In genomic region chr2:105790467-105791118, GRCh38 we compare ENCODE assay signal across 8 cellular contexts. TPM values are rescaled to one million over a fixed set of nuclear protein-coding genes. Genes with fewer than 3 reads are reported as not detected.
DNase-seq lines count a peak whose midpoint lies in the region; ATAC-seq and TF ChIP-seq lines count a peak whose summit lies in the region.

No MANE protein-coding gene starts in this region.

- peak overlapping the region; percentile 67 for H3K4me3 Mint-ChIP-seq in activated T-cell treated with anti-CD3 and anti-CD28 coated beads, Interleukin-2, amount 50 U/mL, for 24 hours
- peak overlapping the region; percentile 67 to 91 (median 80) for H3K4me3 Mint-ChIP-seq in IgD-negative memory B cell
- peak overlapping the region; percentile 69 to 73 for H3K4me3 Mint-ChIP-seq in stimulated activated naive B cell treated with anti-CD40 and anti-IgM and Interleukin-4, amounts not matched to agents 10 μg/mL and 1 μg/mL and 100 μg/mL, for 72 hours

- peak; percentile 35 to 41 for ATAC-seq in stimulated activated naive B cell treated with anti-CD40 and anti-IgM and Interleukin-4, amounts not matched to agents 10 μg/mL and 1 μg/mL and 100 μg/mL, for 72 hours (replicated peaks)
- ATAC-seq in GM18519 (IDR thresholded peaks at IDR 0.05; ENCODE audit: low FRiP score, unreplicated experiment) = no peak

- TF ChIP-seq CTCF in dorsolateral prefrontal cortex (IDR thresholded peaks at IDR 0.05 in 54 of 56, conservative IDR thresholded peaks at IDR 0.05 in 2 of 56; ENCODE audit: low read depth in 1 of 56, partially characterized antibody in 56 of 56) (no peak), GM10266 (IDR thresholded peaks at IDR 0.05; ENCODE audit: control insufficient read depth, insufficient read depth, low read depth, missing control alignments) (no peak)

- in situ Hi-C loops in G401 (cut with HindIII; ENCODE audit: low sequenced_read_pairs) = no loop called here

- peak overlapping the region in 31 of 59 donors; percentile 1 to 71 (median 36) for H3K27ac ChIP-seq in dorsolateral prefrontal cortex

- no peaks in the 10 kb centered on the region for H3K9me3 Mint-ChIP-seq in activated T-cell treated with anti-CD3 and anti-CD28 coated beads, Interleukin-2, amount 50 U/mL, for 24 hours
- H3K9me3 Mint-ChIP-seq in IgD-negative memory B cell = no peaks in the 10 kb centered on the region
- no peaks in the 10 kb centered on the region for H3K9me3 Mint-ChIP-seq in stimulated activated naive B cell treated with anti-CD40 and anti-IgM and Interleukin-4, amounts not matched to agents 10 μg/mL and 1 μg/mL and 100 μg/mL, for 72 hours

- H3K27me3 ChIP-seq in dorsolateral prefrontal cortex = no peaks in the 10 kb centered on the region

- peaks cover 95% of the 10 kb centered on the region for H3K4me1 Mint-ChIP-seq in activated T-cell treated with anti-CD3 and anti-CD28 coated beads, Interleukin-2, amount 50 U/mL, for 24 hours (ENCODE audit: low read depth)
- H3K4me1 Mint-ChIP-seq in IgD-negative memory B cell = peaks cover 53 to 69% (median 53%) of the 10 kb centered on the region in 3 donors
- H3K4me1 Mint-ChIP-seq in stimulated activated naive B cell treated with anti-CD40 and anti-IgM and Interleukin-4, amounts not matched to agents 10 μg/mL and 1 μg/mL and 100 μg/mL, for 72 hours = peaks cover 65 to 91% of the 10 kb centered on the region in 2 donors

- peak overlapping the region in 5 of 59 donors; percentile 9 to 28 (median 16) for H3K4me3 ChIP-seq in dorsolateral prefrontal cortex

- intact Hi-C loops in dorsolateral prefrontal cortex (cut with DNase I) = no loop called here

- H3K36me3 Mint-ChIP-seq in activated T-cell treated with anti-CD3 and anti-CD28 coated beads, Interleukin-2, amount 50 U/mL, for 24 hours (ENCODE audit: low read depth) = peaks cover 67% of the 10 kb centered on the region
- peaks cover 7% of the 10 kb centered on the region for H3K36me3 Mint-ChIP-seq in IgD-negative memory B cell
- H3K36me3 Mint-ChIP-seq in stimulated activated naive B cell treated with anti-CD40 and anti-IgM and Interleukin-4, amounts not matched to agents 10 μg/mL and 1 μg/mL and 100 μg/mL, for 72 hours = peaks cover 41 to 50% of the 10 kb centered on the region in 2 donors

- DNase-seq in activated T-cell treated with anti-CD3 and anti-CD28 coated beads, Interleukin-2, amount 50 U/mL, for 24 hours = peak; percentile 37
- DNase-seq in activated T-cell treated with anti-CD3 and anti-CD28 coated beads for 4 hours (no peak), dorsolateral prefrontal cortex (no peak), G401 (ENCODE audit: low spot score) (no peak), GM10266 (ENCODE audit: extremely low spot score) (no peak)
- DNase-seq in stimulated activated naive B cell treated with anti-CD40 and anti-IgM and Interleukin-4, amounts not matched to agents 10 μg/mL and 1 μg/mL and 100 μg/mL, for 72 hours = no peak

- peak overlapping the region; percentile 95 for H3K27ac Mint-ChIP-seq in activated T-cell treated with anti-CD3 and anti-CD28 coated beads, Interleukin-2, amount 50 U/mL, for 24 hours
- peak overlapping the region; percentile 40 to 96 (median 90) for H3K27ac Mint-ChIP-seq in IgD-negative memory B cell
- H3K27ac Mint-ChIP-seq in stimulated activated naive B cell treated with anti-CD40 and anti-IgM and Interleukin-4, amounts not matched to agents 10 μg/mL and 1 μg/mL and 100 μg/mL, for 72 hours = peak overlapping the region; percentile 98

- no peaks in the 10 kb centered on the region for H3K27me3 Mint-ChIP-seq in activated T-cell treated with anti-CD3 and anti-CD28 coated beads, Interleukin-2, amount 50 U/mL, for 24 hours
- no peaks in the 10 kb centered on the region for H3K27me3 Mint-ChIP-seq in IgD-negative memory B cell
- H3K27me3 Mint-ChIP-seq in stimulated activated naive B cell treated with anti-CD40 and anti-IgM and Interleukin-4, amounts not matched to agents 10 μg/mL and 1 μg/mL and 100 μg/mL, for 72 hours = no peaks in the 10 kb centered on the region

RNA-seq across cellular contexts. Expression of gene NCK2, which starts 45.9 kb away (rescaled TPM):
- 19.6 TPM for polyA plus RNA-seq in IgD-negative memory B cell
- 10 to 100 TPM; 22.2 to 89.9 (median 58.4) TPM for total RNA-seq in dorsolateral prefrontal cortex
- 12.4 and 12.9 TPM in 2 replicates for total RNA-seq in G401 (2014; rRNA removed; shearing (Covaris generic))
